ENCODE assay signal across 9 cellular contexts in genomic region chr1:204359474-204360255, GRCh38. TPM values are rescaled to one million over a fixed set of nuclear protein-coding genes. Genes with fewer than 3 reads are reported as not detected.
DNase-seq lines count a peak whose midpoint lies in the region; ATAC-seq and TF ChIP-seq lines count a peak whose summit lies in the region.
"Had no signal": no experiment of that assay in that cellular context is flagged by ENCODE, and none has a peak within 500 bp of the region (broad histone marks: within the 10 kb centered on the region; RNA-seq: fewer than 3 reads in every experiment).

PLEKHA6 (minus strand) TSS chr1:204359929; CDS start chr1:204273727, 86,202 bp downstream.

- peaks cover 22 to 49% of the 10 kb centered on the region in 2 donors for H3K27me3 Mint-ChIP-seq in stimulated activated naive B cell treated with anti-CD40 and anti-IgM and Interleukin-4, amounts not matched to agents 10 μg/mL and 1 μg/mL and 100 μg/mL, for 72 hours
- H3K27me3 Mint-ChIP-seq: activated naive CD8-positive, alpha-beta T cell had no signal

- H3K79me2 ChIP-seq in hepatocyte: peaks cover 29% of the 10 kb centered on the region

- H4K20me1 ChIP-seq in BLaER1 (no peaks in the 10 kb centered on the region), hepatocyte (ENCODE audit: insufficient read depth, poor library complexity, severe bottlenecking) (no peaks in the 10 kb centered on the region)

- no peak within 1 kb of the TSS for H3K4me3 ChIP-seq in BLaER1
- no peak within 1 kb of the TSS for H3K4me3 ChIP-seq in hepatocyte

- H3K9me3 Mint-ChIP-seq in stimulated activated naive B cell treated with anti-CD40 and anti-IgM and Interleukin-4, amounts not matched to agents 10 μg/mL and 1 μg/mL and 100 μg/mL, for 72 hours: no peaks in the 10 kb centered on the region

- peaks cover 22 to 29% of the 10 kb centered on the region in 2 donors for H3K4me1 Mint-ChIP-seq in stimulated activated naive B cell treated with anti-CD40 and anti-IgM and Interleukin-4, amounts not matched to agents 10 μg/mL and 1 μg/mL and 100 μg/mL, for 72 hours

- no peak within 1 kb of the TSS for H3K4me3 Mint-ChIP-seq in stimulated activated naive B cell treated with anti-CD40 and anti-IgM and Interleukin-4, amounts not matched to agents 10 μg/mL and 1 μg/mL and 100 μg/mL, for 72 hours
- H3K4me3 Mint-ChIP-seq: activated naive CD8-positive, alpha-beta T cell had no signal

- H3K4me1 ChIP-seq in BLaER1: peaks cover 75% of the 10 kb centered on the region
- peaks cover 29% of the 10 kb centered on the region for H3K4me1 ChIP-seq in hepatocyte (ENCODE audit: insufficient read depth)

- peak within 1 kb of the TSS; percentile 9 for H3K27ac Mint-ChIP-seq in stimulated activated naive B cell treated with anti-CD40 and anti-IgM and Interleukin-4, amounts not matched to agents 10 μg/mL and 1 μg/mL and 100 μg/mL, for 72 hours
- H3K27ac Mint-ChIP-seq: activated naive CD8-positive, alpha-beta T cell had no signal

- H3K36me3 ChIP-seq in BLaER1 (no peaks in the 10 kb centered on the region), hepatocyte (replicated peaks; ENCODE audit: insufficient read depth, low read depth) (no peaks in the 10 kb centered on the region)

- no peak within 1 kb of the TSS for H2AFZ ChIP-seq in hepatocyte

- H3K9me2 ChIP-seq in hepatocyte (replicated peaks; ENCODE audit: insufficient read depth): no peaks in the 10 kb centered on the region

- peak; percentile 45 for TF ChIP-seq CTCF in hepatocyte (IDR thresholded peaks at IDR 0.05; ENCODE audit: poor library complexity)

- 15% methylated on average over 18 of the region's 20 CpGs for WGBS in hepatocyte (ENCODE audit: low lambda C conversion rate, missing lambda C conversion rate)

- DNase-seq in NCI-H1092 treated with DMSO at 0.1 percent for 48 hours (lab: John Stamatoyannopoulos, UW) (peak; percentile 61), hepatocyte (ENCODE audit: low spot score) (peak; percentile 52)
- DNase-seq in stimulated activated naive B cell treated with anti-CD40 and anti-IgM and Interleukin-4, amounts not matched to agents 10 μg/mL and 1 μg/mL and 100 μg/mL, for 72 hours: no peak
- DNase-seq in activated naive CD4-positive, alpha-beta T cell (lab: John Stamatoyannopoulos, UW): no peak
- no peak for DNase-seq in stimulated activated CD4-positive, alpha-beta T cell treated with anti-CD3 and anti-CD28 coated beads, Interleukin-4, amount 100 ng/mL, for 24 hours

- H3K4me2 ChIP-seq in BLaER1 (peak within 1 kb of the TSS; percentile 83), hepatocyte (peak within 1 kb of the TSS; percentile 71)

- ATAC-seq in stimulated activated naive B cell treated with anti-CD40 and anti-IgM and Interleukin-4, amounts not matched to agents 10 μg/mL and 1 μg/mL and 100 μg/mL, for 72 hours (replicated peaks): peak in 1 of 2 donors; percentile 15
- ATAC-seq in GM21576 (IDR thresholded peaks at IDR 0.05; ENCODE audit: unreplicated experiment): no peak

- peak within 1 kb of the TSS; percentile 47; the same call in 1 of the 2 replicates for H3K9ac ChIP-seq in BLaER1

- no peaks in the 10 kb centered on the region for H3K36me3 Mint-ChIP-seq in stimulated activated naive B cell treated with anti-CD40 and anti-IgM and Interleukin-4, amounts not matched to agents 10 μg/mL and 1 μg/mL and 100 μg/mL, for 72 hours
- H3K36me3 Mint-ChIP-seq: activated naive CD8-positive, alpha-beta T cell had no signal

- H3K9me3 ChIP-seq in BLaER1 (no peaks in the 10 kb centered on the region), hepatocyte (ENCODE audit: low read depth) (no peaks in the 10 kb centered on the region)

- H3K27me3 ChIP-seq in BLaER1 (no peaks in the 10 kb centered on the region), hepatocyte (no peaks in the 10 kb centered on the region)

- H3K27ac ChIP-seq in BLaER1 (peak within 1 kb of the TSS; percentile 29; the same call in 1 of the 2 replicates), angular gyrus (ENCODE audit: low read depth, low read length) (peak within 1 kb of the TSS; percentile 83), hepatocyte (no peak within 1 kb of the TSS)

RNA-seq across cellular contexts. Expression of gene PLEKHA6, which starts in this region (rescaled TPM):
- total RNA-seq in hepatocyte: 14.3 and 31.5 TPM in 2 replicates
- 12.4 and 14.3 TPM in 2 replicates for polyA plus RNA-seq in hepatocyte

Comparison
In these comparisons a context has a peak if more than half of its experiments do, and no peak if none do; other contexts are left out.
1. DNase-seq: peak in NCI-H1092 treated with DMSO at 0.1 percent for 48 hours (single experiment) and hepatocyte (single experiment); none in stimulated activated naive B cell treated with anti-CD40 and anti-IgM and Interleukin-4, amounts not matched to agents 10 μg/mL and 1 μg/mL and 100 μg/mL, for 72 hours (single experiment), activated naive CD4-positive, alpha-beta T cell (0 of 4) and stimulated activated CD4-positive, alpha-beta T cell treated with anti-CD3 and anti-CD28 coated beads, Interleukin-4, amount 100 ng/mL, for 24 hours (single experiment).